Comparison of ENCODE assay signal across 16 cellular contexts in the genomic region with DNA sequence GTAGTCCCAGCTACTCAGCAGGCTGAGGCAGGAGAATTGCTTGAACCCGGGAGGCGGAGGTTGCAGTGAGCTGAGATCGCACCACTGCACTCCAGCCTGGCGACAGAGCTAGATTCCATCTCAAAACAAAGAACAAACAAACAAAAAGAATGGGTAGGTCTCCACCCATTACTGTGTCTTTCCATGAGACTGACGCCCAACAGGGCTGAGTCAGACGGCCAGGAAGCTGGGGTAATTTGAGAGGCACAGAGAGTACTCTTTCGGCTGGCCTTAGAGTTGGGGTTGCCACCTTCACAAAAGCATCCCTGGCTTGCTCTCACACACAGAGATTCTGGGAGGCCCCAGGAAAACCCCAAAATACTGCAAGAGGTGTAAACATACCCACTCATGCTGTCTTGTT.
DNase-seq lines count a peak whose midpoint lies in the region; ATAC-seq and TF ChIP-seq lines count a peak whose summit lies in the region.
"Had no signal": no experiment of that assay in that cellular context is flagged by ENCODE, and none has a peak within 500 bp of the region (broad histone marks: within the 10 kb centered on the region; RNA-seq: fewer than 3 reads in every experiment).

No MANE protein-coding gene starts in this region.

- POLR2A ChIA-PET in HCT116 (lab: Charles Lee) = no interaction called here
- POLR2A ChIA-PET in activated CD4-positive, alpha-beta T cell treated with anti-CD3 and anti-CD28 coated beads, Interleukin-2, amount 10 ng/mL, durations not matched to agents 7 days and 5 days (lab: Charles Lee) = no interaction called here

- H3K4me3 Mint-ChIP-seq in activated CD4-positive, alpha-beta T cell treated with anti-CD3 and anti-CD28 coated beads, Interleukin-2, amount 10 ng/mL, durations not matched to agents 7 days and 5 days = no peak overlapping the region
- H3K4me3 Mint-ChIP-seq: activated naive CD8-positive, alpha-beta T cell treated with anti-CD3 and anti-CD28 coated beads, Interleukin-2, amount 10 ng/mL, durations not matched to agents 7 days and 5 days had no signal

- H3K4me2 ChIP-seq in HCT116 (ENCODE audit: low read length) = peak overlapping the region; percentile 56

- no peak overlapping the region for H3K27ac Mint-ChIP-seq in activated CD4-positive, alpha-beta T cell treated with anti-CD3 and anti-CD28 coated beads, Interleukin-2, amount 10 ng/mL, durations not matched to agents 7 days and 5 days
- H3K27ac Mint-ChIP-seq: activated naive CD8-positive, alpha-beta T cell treated with anti-CD3 and anti-CD28 coated beads, Interleukin-2, amount 10 ng/mL, durations not matched to agents 7 days and 5 days had no signal

- no peaks in the 10 kb centered on the region for H4K20me1 ChIP-seq in HCT116 (ENCODE audit: insufficient read depth)

- H2AFZ ChIP-seq in HCT116 (ENCODE audit: low read depth, low read length, poor library complexity, severe bottlenecking) = no peak overlapping the region

- in situ Hi-C loops in Caki2 (cut with HindIII; ENCODE audit: low pct_unique_long_range_greater_than_20kb, low sequenced_read_pairs) = no loop called here

- H3K9me3 ChIP-seq in HCT116 (ENCODE audit: control insufficient read depth in 1 of 2, insufficient read depth in 1 of 2, low read depth in 1 of 2, low read length in 2 of 2) (no peaks in the 10 kb centered on the region), adipocyte (ENCODE audit: control insufficient read depth, low read length) (peaks cover 6% of the 10 kb centered on the region)

- no TSS peak for BruUV-seq in HCT116 (replicated peaks; lab: Mats Ljungman, UMichigan)

- TF ChIP-seq RAD21 in HCT116 (IDR thresholded peaks at IDR 0.05; ENCODE audit: low read depth) = no peak

- no peaks in the 10 kb centered on the region for H3K36me3 ChIP-seq in HCT116 (ENCODE audit: control insufficient read depth in 1 of 2, insufficient read depth in 2 of 2, low read length in 2 of 2)
- no peaks in the 10 kb centered on the region for H3K36me3 ChIP-seq in adipocyte (ENCODE audit: control insufficient read depth, insufficient read depth, low read length, severe bottlenecking)
- H3K36me3 ChIP-seq: gastroesophageal sphincter had no signal

- no peaks in the 10 kb centered on the region for H3K79me2 ChIP-seq in HCT116 (ENCODE audit: insufficient read depth, low read length)

- DNase-seq in Caki2 (ENCODE audit: low read depth) = peak; percentile 92
- peak; percentile 52 for DNase-seq in HCT116 (ENCODE audit: low read depth, low spot score)
- DNase-seq in adipocyte (ENCODE audit: low read depth) = peak; percentile 70
- peak; percentile 59 for DNase-seq in iris pigment epithelial cell (ENCODE audit: low read depth)
- DNase-seq in cerebellar cortex (ENCODE audit: low spot score) = no peak
- no peak for DNase-seq in CD1c-positive myeloid dendritic cell (ENCODE audit: extremely low spot score)
- DNase-seq in activated CD4-positive, alpha-beta T cell treated with anti-CD3 and anti-CD28 coated beads, Interleukin-2, amount 10 ng/mL, durations not matched to agents 7 days and 5 days = no peak
- DNase-seq in activated CD4-positive, CD25-positive, alpha-beta regulatory T cell treated with anti-CD3 and anti-CD28 coated beads, Interleukin-2, amount 50 U/mL, for 72 hours = no peak
- DNase-seq: activated naive CD8-positive, alpha-beta T cell treated with anti-CD3 and anti-CD28 coated beads, Interleukin-2, amount 10 ng/mL, durations not matched to agents 7 days and 5 days; NCI-H1105 treated with DMSO at 0.1 percent for 48 hours; NCI-H524 treated with DMSO at 0.1 percent for 48 hours; retina; SHP77 treated with DMSO at 0.1 percent for 48 hours; stimulated activated naive CD8-positive, alpha-beta T cell treated with anti-CD3 and anti-CD28 coated beads, Interleukin-15, Interleukin-2, amounts not matched to agents 100 U/mL and 50 U/mL, for 24 hours had no signal

- H3K4me1 Mint-ChIP-seq in activated CD4-positive, alpha-beta T cell treated with anti-CD3 and anti-CD28 coated beads, Interleukin-2, amount 10 ng/mL, durations not matched to agents 7 days and 5 days = no peaks in the 10 kb centered on the region
- H3K4me1 Mint-ChIP-seq: activated naive CD8-positive, alpha-beta T cell treated with anti-CD3 and anti-CD28 coated beads, Interleukin-2, amount 10 ng/mL, durations not matched to agents 7 days and 5 days had no signal

- H3K9ac ChIP-seq in HCT116 (ENCODE audit: low read length) (peak overlapping the region; percentile 27; the same call in 1 of the 2 replicates), adipocyte (ENCODE audit: low read length) (no peak overlapping the region)

- H3K27me3 Mint-ChIP-seq in activated CD4-positive, alpha-beta T cell treated with anti-CD3 and anti-CD28 coated beads, Interleukin-2, amount 10 ng/mL, durations not matched to agents 7 days and 5 days = no peaks in the 10 kb centered on the region

- no peaks in the 10 kb centered on the region for H3K27me3 ChIP-seq in HCT116 (ENCODE audit: insufficient read depth, low read length)
- peaks cover 8% of the 10 kb centered on the region for H3K27me3 ChIP-seq in adipocyte (replicated peaks; ENCODE audit: control insufficient read depth, insufficient read depth, low read length)
- H3K27me3 ChIP-seq: gastroesophageal sphincter had no signal

- H3K27ac ChIP-seq in HCT116 (ENCODE audit: low read depth, low read length) = peak overlapping the region; percentile 43; the same call in 1 of the 2 replicates
- H3K27ac ChIP-seq: C4-2B, gastroesophageal sphincter had no signal

- no peaks in the 10 kb centered on the region for H3K36me3 Mint-ChIP-seq in activated CD4-positive, alpha-beta T cell treated with anti-CD3 and anti-CD28 coated beads, Interleukin-2, amount 10 ng/mL, durations not matched to agents 7 days and 5 days (ENCODE audit: low read depth)
- H3K36me3 Mint-ChIP-seq: activated naive CD8-positive, alpha-beta T cell treated with anti-CD3 and anti-CD28 coated beads, Interleukin-2, amount 10 ng/mL, durations not matched to agents 7 days and 5 days had no signal

- ATAC-seq in HCT116 = peak; percentile 81
- ATAC-seq: gastroesophageal sphincter; stimulated activated naive CD8-positive, alpha-beta T cell treated with anti-CD3 and anti-CD28 coated beads, Interleukin-15, Interleukin-2, amounts not matched to agents 100 U/mL and 50 U/mL, for 24 hours had no signal

- RAD21 ChIA-PET in HCT116 (lab: Charles Lee; ENCODE audit: low non-redundant PET in 1 of 2, low total read pairs in 2 of 2, uncharacterized antibody in 2 of 2, unreplicated experiment in 2 of 2) = no interaction called here

- no peak for TF ChIP-seq CTCF in HCT116 (IDR thresholded peaks at IDR 0.05 in 2 of 3, conservative IDR thresholded peaks at IDR 0.05 in 1 of 3; ENCODE audit: borderline replicate concordance in 1 of 3, insufficient read depth in 1 of 3, low read depth in 2 of 3, low read length in 2 of 3)

- no peaks in the 10 kb centered on the region for H3K9me2 ChIP-seq in HCT116 (ENCODE audit: insufficient read depth)

- TF ChIP-seq POLR2A in HCT116 (IDR thresholded peaks at IDR 0.05; ENCODE audit: borderline replicate concordance, extremely low read depth, insufficient read depth, insufficient read length) = no peak

- H3K4me3 ChIP-seq in HCT116 (replicated peaks in 1 of 2; ENCODE audit: low read depth in 1 of 2, low read length in 2 of 2) (peak overlapping the region in 1 of 2 experiments; percentile 7; a peak in 2 of 4 replicates), adipocyte (ENCODE audit: low read length) (no peak overlapping the region)
- H3K4me3 ChIP-seq: gastroesophageal sphincter had no signal

- peaks cover 22 to 37% of the 10 kb centered on the region in 2 experiments for H3K4me1 ChIP-seq in HCT116 (ENCODE audit: control insufficient read depth in 1 of 2, insufficient read depth in 2 of 2, low read length in 2 of 2)
- H3K4me1 ChIP-seq in adipocyte (ENCODE audit: control insufficient read depth, insufficient read depth, low read length) = no peaks in the 10 kb centered on the region
- H3K4me1 ChIP-seq: gastroesophageal sphincter had no signal

- intact Hi-C loops in HCT116 (cut with micrococcal nuclease) = no loop called here

- no peaks in the 10 kb centered on the region for H3K9me3 Mint-ChIP-seq in activated CD4-positive, alpha-beta T cell treated with anti-CD3 and anti-CD28 coated beads, Interleukin-2, amount 10 ng/mL, durations not matched to agents 7 days and 5 days
- H3K9me3 Mint-ChIP-seq: activated naive CD8-positive, alpha-beta T cell treated with anti-CD3 and anti-CD28 coated beads, Interleukin-2, amount 10 ng/mL, durations not matched to agents 7 days and 5 days had no signal

- CTCF ChIA-PET in HCT116 (lab: Charles Lee) = no interaction called here
- CTCF ChIA-PET in activated CD4-positive, alpha-beta T cell treated with anti-CD3 and anti-CD28 coated beads, Interleukin-2, amount 10 ng/mL, durations not matched to agents 7 days and 5 days (lab: Charles Lee) = no interaction called here

TF ChIP-seq in HCT116, 20 proteins besides CTCF, POLR2A, EP300 and RAD21:
- TF ChIP-seq TCF7L2 (IDR thresholded peaks at IDR 0.05; ENCODE audit: borderline replicate concordance, extremely low read depth, insufficient read depth, insufficient read length) (no peak), EZH2phosphoT487 (IDR thresholded peaks at IDR 0.05; ENCODE audit: borderline replicate concordance) (no peak), POLR2AphosphoS5 (IDR thresholded peaks at IDR 0.05; ENCODE audit: low read depth, low read length) (no peak)

Comparison
In these comparisons a context has a peak if more than half of its experiments do, and no peak if none do; other contexts are left out.
1. DNase-seq: peak in Caki2 (single experiment), HCT116 (single experiment), adipocyte (single experiment) and iris pigment epithelial cell (single experiment); none in cerebellar cortex (single experiment), CD1c-positive myeloid dendritic cell (single experiment), activated CD4-positive, alpha-beta T cell treated with anti-CD3 and anti-CD28 coated beads, Interleukin-2, amount 10 ng/mL, durations not matched to agents 7 days and 5 days (single experiment) and activated CD4-positive, CD25-positive, alpha-beta regulatory T cell treated with anti-CD3 and anti-CD28 coated beads, Interleukin-2, amount 50 U/mL, for 72 hours (single experiment).